10 cellular contexts compared by ENCODE assay signal in the genomic region with DNA sequence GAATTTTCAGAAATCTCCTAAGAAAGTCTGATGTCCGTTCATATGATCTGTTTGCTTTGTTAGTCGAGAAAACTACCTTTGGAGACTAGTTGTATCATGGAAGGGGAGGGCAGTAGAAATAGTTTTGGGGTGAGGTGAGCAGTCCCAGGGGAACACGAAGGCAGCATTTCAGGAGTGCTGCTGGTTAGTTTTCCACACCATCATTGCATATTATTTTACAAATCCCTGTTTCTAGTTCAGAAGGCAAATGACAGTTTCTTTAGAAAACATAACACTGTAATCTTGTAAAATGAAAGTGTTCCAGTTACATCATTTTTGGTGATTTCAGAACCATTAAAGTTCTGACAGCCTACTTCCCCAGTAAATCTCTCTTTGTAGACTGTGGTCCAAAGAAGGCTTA. TPM values are rescaled to one million over a fixed set of nuclear protein-coding genes. Genes with fewer than 3 reads are reported as not detected.
DNase-seq lines count a peak whose midpoint lies in the region; TF ChIP-seq lines count a peak whose summit lies in the region.
"Not testable (repeated sequence)": the region's sequence is repeated elsewhere in the genome, so short reads cannot be mapped to it uniquely, and the experiment has no call there.
"Had no signal": no experiment of that assay in that cellular context is flagged by ENCODE, and none has a peak within 500 bp of the region (broad histone marks: within the 10 kb centered on the region; RNA-seq: fewer than 3 reads in every experiment).

No MANE protein-coding gene starts in this region.

- not testable (repeated sequence) for H3K4me1 ChIP-seq in HEK293 (ENCODE audit: control insufficient read depth, insufficient read depth, low read length); uterus

- H3K27me3 ChIP-seq in uterus, result not testable (repeated sequence)

- peaks cover 15% of the 10 kb centered on the region for H3K9me3 Mint-ChIP-seq in activated CD4-positive, alpha-beta memory T cell treated with anti-CD3 and anti-CD28 coated beads for 36 hours
- peaks cover 12% of the 10 kb centered on the region for H3K9me3 Mint-ChIP-seq in osteocyte (ENCODE audit: unreplicated experiment)

- not testable (repeated sequence) for H3K4me3 Mint-ChIP-seq in activated CD4-positive, alpha-beta memory T cell treated with anti-CD3 and anti-CD28 coated beads for 36 hours
- H3K4me3 Mint-ChIP-seq in osteocyte (ENCODE audit: unreplicated experiment), result peak overlapping the region; percentile 10

- H3K4me3 ChIP-seq in HEK293 (ENCODE audit: low read depth, low read length); choroid plexus epithelial cell (ENCODE audit: low read depth, low read length); uterus: not testable (repeated sequence)
- peak overlapping the region; percentile 10 for H3K4me3 ChIP-seq in fibroblast of the aortic adventitia (ENCODE audit: low read depth, low read length)

- peaks cover 29% of the 10 kb centered on the region for H3K36me3 Mint-ChIP-seq in activated CD4-positive, alpha-beta memory T cell treated with anti-CD3 and anti-CD28 coated beads for 36 hours
- H3K36me3 Mint-ChIP-seq in osteocyte (ENCODE audit: unreplicated experiment), result peaks cover 16% of the 10 kb centered on the region

- H3K4me1 Mint-ChIP-seq in activated CD4-positive, alpha-beta memory T cell treated with anti-CD3 and anti-CD28 coated beads for 36 hours (ENCODE audit: low read depth), result peaks cover 40% of the 10 kb centered on the region
- H3K4me1 Mint-ChIP-seq in osteocyte (ENCODE audit: unreplicated experiment), result peaks cover 11% of the 10 kb centered on the region

- H3K9me3 ChIP-seq in HEK293 (ENCODE audit: control insufficient read depth, insufficient read depth, low read depth, low read length), result not testable (repeated sequence)
- H3K9me3 ChIP-seq in uterus, result peaks cover 0 to 11% of the 10 kb centered on the region in 2 donors

- not testable (repeated sequence) for H3K27me3 Mint-ChIP-seq in activated CD4-positive, alpha-beta memory T cell treated with anti-CD3 and anti-CD28 coated beads for 36 hours; osteocyte (ENCODE audit: unreplicated experiment)

- not testable (repeated sequence) for TF ChIP-seq CTCF in HEK293 (tag by site-specific recombination; IDR thresholded peaks at IDR 0.05); choroid plexus epithelial cell (conservative IDR thresholded peaks at IDR 0.05; ENCODE audit: low read depth, low read length); fibroblast of the aortic adventitia (IDR thresholded peaks at IDR 0.05; ENCODE audit: insufficient read depth, low read length); osteocyte (IDR thresholded peaks at IDR 0.05); uterus (IDR thresholded peaks at IDR 0.05)

- peak overlapping the region; percentile 8 for H3K27ac Mint-ChIP-seq in activated CD4-positive, alpha-beta memory T cell treated with anti-CD3 and anti-CD28 coated beads for 36 hours
- H3K27ac Mint-ChIP-seq in osteocyte (ENCODE audit: unreplicated experiment), result peak overlapping the region; percentile 65

- CTCF ChIA-PET in HEK293 (lab: Yijun Ruan, JAX); activated CD4-positive, alpha-beta memory T cell treated with anti-CD3 and anti-CD28 coated beads for 36 hours (lab: Charles Lee): not testable (repeated sequence)

- not testable (repeated sequence) for DNase-seq in activated CD4-positive, alpha-beta memory T cell treated with anti-CD3 and anti-CD28 coated beads for 36 hours; osteocyte (ENCODE audit: extremely low spot score, unreplicated experiment); uterus
- DNase-seq in amniotic epithelial cell (ENCODE audit: low read depth) (peak; percentile 35), choroid plexus epithelial cell (ENCODE audit: low read depth) (peak; percentile 43), fibroblast of the aortic adventitia (ENCODE audit: low read depth) (peak; percentile 79)

- peaks cover 0 to 11% of the 10 kb centered on the region in 2 experiments; a peak in 1 of 3 replicates for H3K36me3 ChIP-seq in HEK293 (ENCODE audit: control insufficient read depth in 2 of 2, insufficient read depth in 1 of 2, low read length in 2 of 2)
- H3K36me3 ChIP-seq in uterus, result not testable (repeated sequence)

- intact Hi-C loops in activated CD4-positive, alpha-beta memory T cell treated with anti-CD3 and anti-CD28 coated beads for 36 hours (cut with micrococcal nuclease); uterus (cut with DNase I; ENCODE audit: low total_unique reads): not testable (repeated sequence)

- H3K27ac ChIP-seq in HEK293 (ENCODE audit: extremely low read depth, low read depth, low read length), result not testable (repeated sequence)
- peak overlapping the region; percentile 61 to 66 for H3K27ac ChIP-seq in uterus

- POLR2A ChIA-PET in HEK293 (lab: Yijun Ruan, JAX); activated CD4-positive, alpha-beta memory T cell treated with anti-CD3 and anti-CD28 coated beads for 36 hours (lab: Charles Lee): not testable (repeated sequence)

- not testable (repeated sequence) for TF ChIP-seq POLR2A in uterus (IDR thresholded peaks at IDR 0.05)

TF ChIP-seq in HEK293, 187 proteins besides CTCF, POLR2A, EP300 and RAD21:
- TF ChIP-seq, protein P1, sequence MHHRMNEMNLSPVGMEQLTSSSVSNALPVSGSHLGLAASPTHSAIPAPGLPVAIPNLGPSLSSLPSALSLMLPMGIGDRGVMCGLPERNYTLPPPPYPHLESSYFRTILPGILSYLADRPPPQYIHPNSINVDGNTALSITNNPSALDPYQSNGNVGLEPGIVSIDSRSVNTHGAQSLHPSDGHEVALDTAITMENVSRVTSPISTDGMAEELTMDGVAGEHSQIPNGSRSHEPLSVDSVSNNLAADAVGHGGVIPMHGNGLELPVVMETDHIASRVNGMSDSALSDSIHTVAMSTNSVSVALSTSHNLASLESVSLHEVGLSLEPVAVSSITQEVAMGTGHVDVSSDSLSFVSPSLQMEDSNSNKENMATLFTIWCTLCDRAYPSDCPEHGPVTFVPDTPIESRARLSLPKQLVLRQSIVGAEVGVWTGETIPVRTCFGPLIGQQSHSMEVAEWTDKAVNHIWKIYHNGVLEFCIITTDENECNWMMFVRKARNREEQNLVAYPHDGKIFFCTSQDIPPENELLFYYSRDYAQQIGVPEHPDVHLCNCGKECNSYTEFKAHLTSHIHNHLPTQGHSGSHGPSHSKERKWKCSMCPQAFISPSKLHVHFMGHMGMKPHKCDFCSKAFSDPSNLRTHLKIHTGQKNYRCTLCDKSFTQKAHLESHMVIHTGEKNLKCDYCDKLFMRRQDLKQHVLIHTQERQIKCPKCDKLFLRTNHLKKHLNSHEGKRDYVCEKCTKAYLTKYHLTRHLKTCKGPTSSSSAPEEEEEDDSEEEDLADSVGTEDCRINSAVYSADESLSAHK (tag by site-specific recombination; IDR thresholded peaks at IDR 0.05), result peak; percentile 85
TF ChIP-seq in HEK293: peak in this region for 1; not testable (repeated sequence) for 186.

RNA-seq across cellular contexts. Expression of a gene that starts 25.4 kb away (rescaled TPM):
- total RNA-seq in activated CD4-positive, alpha-beta memory T cell treated with anti-CD3 and anti-CD28 coated beads for 36 hours, result 10 to 100 TPM; 29.6 to 30.6 TPM
- total RNA-seq in fibroblast of the aortic adventitia (ENCODE audit: low replicate concordance) (15.5 and 30.4 TPM in 2 replicates), osteocyte (19.5 and 20.5 TPM in 2 replicates), uterus (10 to 100 TPM in 3 of 4 donors, 1 to 10 TPM in 1; 7.4 to 45.5 (median 20.3) TPM)

RNA-seq across cellular contexts. Expression of a gene that starts 40.3 kb away (rescaled TPM):
- not detected for total RNA-seq in activated CD4-positive, alpha-beta memory T cell treated with anti-CD3 and anti-CD28 coated beads for 36 hours
- total RNA-seq in fibroblast of the aortic adventitia (ENCODE audit: low replicate concordance) (not detected in 2 replicates), osteocyte (not detected in 2 replicates), uterus (not detected)
- total RNA-seq: G401, HFFc6, K562 had no signal
